ENCODE assay signal across 8 cellular contexts in the genomic region with DNA sequence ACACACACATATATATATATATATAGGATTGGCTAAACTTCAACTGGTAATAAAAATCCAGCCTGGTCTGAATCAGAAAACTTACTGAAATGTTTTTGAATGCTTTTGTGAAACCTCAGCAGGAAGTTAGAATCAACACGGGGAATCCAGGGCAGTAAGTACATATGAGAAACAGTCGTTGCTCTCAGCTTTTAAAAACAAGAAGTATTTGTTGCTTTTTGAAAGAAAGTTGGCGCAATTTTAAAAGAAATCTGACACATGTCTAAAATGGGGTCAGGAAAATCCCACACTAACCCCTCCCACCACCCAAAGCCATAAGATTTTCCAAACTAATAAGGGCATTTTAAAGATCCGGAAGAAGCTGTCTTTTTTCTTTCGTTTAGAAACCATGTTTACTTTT. TPM values are rescaled to one million over a fixed set of nuclear protein-coding genes. Genes with fewer than 3 reads are reported as not detected.
A peak's percentile ranks its signal among the peaks of the same experiment; 100 is the strongest.
DNase-seq lines count a peak whose midpoint lies in the region; ATAC-seq and TF ChIP-seq lines count a peak whose summit lies in the region.

No MANE protein-coding gene starts in this region.

- H3K9me3 Mint-ChIP-seq in activated T-helper 2 cell treated with anti-CD3 and anti-CD28 coated beads, Interferon-gamma antibody, Interleukin-2, Interleukin-4, amounts not matched to agents 10 μg/mL and 5 μg/mL and 100 μg/mL, durations not matched to agents 14 hours and 24 hours and 36 hours, result no peaks in the 10 kb centered on the region

- CTCF ChIA-PET in PC-9 (lab: Charles Lee), result no interaction called here

- no peak overlapping the region for H2AFZ ChIP-seq in PC-9

- peak overlapping the region; percentile 15 for H3K4me3 ChIP-seq in lower lobe of right lung
- no peak overlapping the region for H3K4me3 ChIP-seq in PC-9

- no peaks in the 10 kb centered on the region for H3K9me2 ChIP-seq in PC-9 (ENCODE audit: insufficient read depth)

- no TSS peak for BruUV-seq in PC-9 (replicated peaks; lab: Mats Ljungman, UMichigan)

- TF ChIP-seq CTCF in lower lobe of right lung (IDR thresholded peaks at IDR 0.05) (no peak), PC-9 (conservative IDR thresholded peaks at IDR 0.05) (no peak)

- H4K20me1 ChIP-seq in PC-9 (ENCODE audit: insufficient read depth), result no peaks in the 10 kb centered on the region

- DNase-seq in Ammon's horn (ENCODE audit: low spot score) (peak; percentile 12), lower lobe of right lung (no peak), hippocampal formation (lab: John Stamatoyannopoulos, UW) (no peak), activated gamma-delta T cell treated with Interleukin-2 at 50 U/mL for 16 hours (no peak), PC-9 (no peak)
- no peak for DNase-seq in activated T-helper 2 cell treated with anti-CD3 and anti-CD28 coated beads, Interferon-gamma antibody, Interleukin-2, Interleukin-4, amounts not matched to agents 10 μg/mL and 5 μg/mL and 100 μg/mL, durations not matched to agents 14 hours and 24 hours and 36 hours (ENCODE audit: low spot score)

- no peaks in the 10 kb centered on the region for H3F3A ChIP-seq in PC-9 (ENCODE audit: insufficient read depth, low read depth)

- no peaks in the 10 kb centered on the region for H3K27me3 ChIP-seq in lower lobe of right lung (ENCODE audit: low read depth)
- no peaks in the 10 kb centered on the region for H3K27me3 ChIP-seq in PC-9 (ENCODE audit: insufficient read depth, low read depth)

- peak overlapping the region; percentile 91 for H3K27ac Mint-ChIP-seq in activated T-helper 2 cell treated with anti-CD3 and anti-CD28 coated beads, Interferon-gamma antibody, Interleukin-2, Interleukin-4, amounts not matched to agents 10 μg/mL and 5 μg/mL and 100 μg/mL, durations not matched to agents 14 hours and 24 hours and 36 hours

- H3K9me3 ChIP-seq in lower lobe of right lung (no peaks in the 10 kb centered on the region), PC-9 (ENCODE audit: insufficient read depth, low read depth) (no peaks in the 10 kb centered on the region)

- POLR2A ChIA-PET in PC-9 (lab: Charles Lee; ENCODE audit: unreplicated experiment), result no interaction called here

- H3K36me3 ChIP-seq in lower lobe of right lung (no peaks in the 10 kb centered on the region), PC-9 (ENCODE audit: low read depth) (no peaks in the 10 kb centered on the region)

- H3K4me1 ChIP-seq in lower lobe of right lung (no peaks in the 10 kb centered on the region), PC-9 (replicated peaks; ENCODE audit: insufficient read depth) (no peaks in the 10 kb centered on the region)

- H3K4me2 ChIP-seq in PC-9, result no peak overlapping the region

- H3K36me3 Mint-ChIP-seq in activated T-helper 2 cell treated with anti-CD3 and anti-CD28 coated beads, Interferon-gamma antibody, Interleukin-2, Interleukin-4, amounts not matched to agents 10 μg/mL and 5 μg/mL and 100 μg/mL, durations not matched to agents 14 hours and 24 hours and 36 hours (ENCODE audit: low read depth), result peaks cover 2% of the 10 kb centered on the region

- H3K4me1 Mint-ChIP-seq in activated T-helper 2 cell treated with anti-CD3 and anti-CD28 coated beads, Interferon-gamma antibody, Interleukin-2, Interleukin-4, amounts not matched to agents 10 μg/mL and 5 μg/mL and 100 μg/mL, durations not matched to agents 14 hours and 24 hours and 36 hours (ENCODE audit: low read depth), result peaks cover 20% of the 10 kb centered on the region

- peak overlapping the region; percentile 67 for H3K27ac ChIP-seq in lower lobe of right lung
- no peak overlapping the region for H3K27ac ChIP-seq in PC-9

- ATAC-seq in GM21515 (IDR thresholded peaks at IDR 0.05; ENCODE audit: unreplicated experiment), result peak; percentile 64
- ATAC-seq in lower lobe of right lung, result peak in 1 of 2 donors; percentile 33
- no peak for ATAC-seq in HG03135 (IDR thresholded peaks at IDR 0.05; ENCODE audit: unreplicated experiment)

- no peaks in the 10 kb centered on the region for H3K79me2 ChIP-seq in PC-9 (ENCODE audit: low read depth)

- intact Hi-C loops in activated T-helper 2 cell treated with anti-CD3 and anti-CD28 coated beads, Interferon-gamma antibody, Interleukin-2, Interleukin-4, amounts not matched to agents 10 μg/mL and 5 μg/mL and 100 μg/mL, durations not matched to agents 14 hours and 24 hours and 36 hours (cut with micrococcal nuclease), result no loop called here
- intact Hi-C loops in lower lobe of right lung (cut with DNase I), result no loop called here
- intact Hi-C loops in PC-9 (cut with micrococcal nuclease; ENCODE audit: unreplicated experiment), result no loop called here

- H3K4me3 Mint-ChIP-seq in activated T-helper 2 cell treated with anti-CD3 and anti-CD28 coated beads, Interferon-gamma antibody, Interleukin-2, Interleukin-4, amounts not matched to agents 10 μg/mL and 5 μg/mL and 100 μg/mL, durations not matched to agents 14 hours and 24 hours and 36 hours (ENCODE audit: low read depth), result peak overlapping the region; percentile 68

- peaks cover 4% of the 10 kb centered on the region for H3K27me3 Mint-ChIP-seq in activated T-helper 2 cell treated with anti-CD3 and anti-CD28 coated beads, Interferon-gamma antibody, Interleukin-2, Interleukin-4, amounts not matched to agents 10 μg/mL and 5 μg/mL and 100 μg/mL, durations not matched to agents 14 hours and 24 hours and 36 hours (ENCODE audit: low read depth)

RNA-seq across cellular contexts. Expression of gene CCDC170, which starts 11.5 kb away (rescaled TPM):
- not detected in 2 replicates for total RNA-seq in activated T-helper 2 cell treated with anti-CD3 and anti-CD28 coated beads, Interferon-gamma antibody, Interleukin-2, Interleukin-4, amounts not matched to agents 10 μg/mL and 5 μg/mL and 100 μg/mL, durations not matched to agents 14 hours and 24 hours and 36 hours
- total RNA-seq in lower lobe of right lung, result 5.4 TPM
- total RNA-seq in PC-9 (2021), result 0.98 and 1.6 TPM in 2 replicates

RNA-seq across cellular contexts. Expression of gene RMND1, which starts 30.4 kb away (rescaled TPM):
- total RNA-seq in activated T-helper 2 cell treated with anti-CD3 and anti-CD28 coated beads, Interferon-gamma antibody, Interleukin-2, Interleukin-4, amounts not matched to agents 10 μg/mL and 5 μg/mL and 100 μg/mL, durations not matched to agents 14 hours and 24 hours and 36 hours, result 18.5 and 20.5 TPM in 2 replicates
- total RNA-seq in lower lobe of right lung, result 19.5 TPM
- total RNA-seq in PC-9 (2021), result 17.6 and 19.3 TPM in 2 replicates
